1 cellular context compared by ENCODE assay signal in the genomic region with DNA sequence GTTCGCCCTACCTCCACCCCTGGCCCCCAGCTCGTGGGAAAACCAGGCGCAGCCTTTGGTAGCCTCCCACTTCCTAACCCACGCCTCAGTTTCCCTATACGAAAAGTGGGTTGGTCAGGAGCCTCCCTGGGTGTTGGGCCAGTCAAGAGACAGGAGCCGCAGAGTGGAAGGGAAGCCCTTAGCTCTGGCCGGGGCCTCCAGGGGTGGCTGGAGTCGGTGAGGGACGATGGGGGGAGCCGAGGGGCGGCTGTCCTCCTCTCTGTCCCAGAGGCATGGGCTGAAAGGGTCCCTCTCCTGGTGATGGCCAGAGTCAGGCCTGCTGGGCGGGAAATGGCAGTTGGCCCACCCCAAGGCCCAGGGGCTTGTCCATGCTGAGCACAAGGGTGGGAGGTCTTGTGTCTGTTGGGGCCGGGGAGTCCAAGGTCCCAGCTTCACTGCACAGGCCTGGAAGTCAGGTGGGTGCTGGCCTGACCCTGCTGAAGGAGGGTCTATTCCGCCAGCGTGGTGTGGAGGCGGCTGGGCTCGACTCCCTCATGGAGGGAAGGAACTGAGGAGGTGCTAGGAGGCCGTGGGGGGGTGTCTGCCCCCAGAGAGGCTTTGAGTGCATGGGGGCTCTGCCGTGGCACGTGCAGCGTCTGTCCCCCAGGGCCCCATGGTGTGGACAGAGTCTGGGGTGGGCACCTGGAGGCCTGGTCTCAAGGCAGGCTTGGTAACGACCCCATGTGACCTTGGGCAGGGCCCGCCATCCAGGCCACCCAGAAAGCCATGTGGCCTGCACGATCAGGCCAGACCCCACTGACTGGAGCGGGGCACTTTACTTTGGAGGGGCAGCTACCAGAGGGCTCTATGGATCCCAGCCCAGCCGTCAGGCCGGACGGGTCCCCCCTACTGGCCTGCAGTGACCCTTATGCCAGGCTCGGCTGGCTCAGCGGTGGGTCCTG.
A peak's percentile ranks its signal among the peaks of the same experiment; 100 is the strongest.
TF ChIP-seq lines count a peak whose summit lies in the region.

No MANE protein-coding gene starts in this region.

TF ChIP-seq in HepG2, 621 proteins besides CTCF, POLR2A, EP300 and RAD21 (continued from another document and continues in another):
- TF ChIP-seq ZNF136 (CRISPR knock-in tag; IDR thresholded peaks at IDR 0.05; ENCODE audit: low read depth) (no peak), KDM3A (CRISPR knock-in tag; IDR thresholded peaks at IDR 0.05; ENCODE audit: low read depth) (peak; percentile 8; the same call in 1 of the 2 replicates), KLF6 (CRISPR knock-in tag; IDR thresholded peaks at IDR 0.05) (no peak), HDAC6 (IDR thresholded peaks at IDR 0.05; ENCODE audit: low read depth, low read length) (no peak), ZNF766 (CRISPR knock-in tag; IDR thresholded peaks at IDR 0.05; ENCODE audit: borderline replicate concordance) (no peak), MED8 (CRISPR knock-in tag; IDR thresholded peaks at IDR 0.05; ENCODE audit: insufficient replicate concordance) (peak; percentile 79), FOXC1 (CRISPR knock-in tag; IDR thresholded peaks at IDR 0.05; ENCODE audit: borderline replicate concordance) (no peak), KLF12 (CRISPR knock-in tag; IDR thresholded peaks at IDR 0.05; ENCODE audit: borderline replicate concordance) (no peak), PRMT3 (CRISPR knock-in tag; IDR thresholded peaks at IDR 0.05; ENCODE audit: borderline replicate concordance, low read depth) (peak; percentile 25; the same call in 1 of the 2 replicates), ZNF619 (CRISPR knock-in tag; IDR thresholded peaks at IDR 0.05) (no peak; the same call in 1 of the 2 replicates), ZFP41 (CRISPR knock-in tag; IDR thresholded peaks at IDR 0.05; ENCODE audit: borderline replicate concordance) (no peak), TRIM24 (CRISPR knock-in tag; IDR thresholded peaks at IDR 0.05) (no peak), ZBTB38 (CRISPR knock-in tag; IDR thresholded peaks at IDR 0.05) (no peak), ARNT (IDR thresholded peaks at IDR 0.05) (no peak), NFKB2 (CRISPR knock-in tag; IDR thresholded peaks at IDR 0.05; ENCODE audit: borderline replicate concordance) (no peak; the same call in 1 of the 2 replicates), ZSCAN20 (CRISPR knock-in tag; IDR thresholded peaks at IDR 0.05; ENCODE audit: borderline replicate concordance) (no peak), ATF7-NPFF (CRISPR knock-in tag; IDR thresholded peaks at IDR 0.05; ENCODE audit: low read depth) (peak; percentile 13; the same call in 1 of the 2 replicates), MIER2 (CRISPR knock-in tag; IDR thresholded peaks at IDR 0.05) (no peak; the same call in 1 of the 2 replicates), HHEX (CRISPR knock-in tag; IDR thresholded peaks at IDR 0.05) (no peak), IRX3 (CRISPR knock-in tag; IDR thresholded peaks at IDR 0.05; ENCODE audit: borderline replicate concordance, low read depth) (no peak; the same call in 1 of the 2 replicates), DNMT3B (CRISPR knock-in tag; conservative IDR thresholded peaks at IDR 0.05) (no peak), MEIS2 (CRISPR knock-in tag; IDR thresholded peaks at IDR 0.05) (no peak; the same call in 1 of the 2 replicates), SRY (CRISPR knock-in tag; IDR thresholded peaks at IDR 0.05) (peak; percentile 43; the same call in 1 of the 2 replicates), ATF7 (IDR thresholded peaks at IDR 0.05) (no peak), ATF7 (CRISPR knock-in tag; IDR thresholded peaks at IDR 0.05) (no peak), ZNF644 (CRISPR knock-in tag; IDR thresholded peaks at IDR 0.05; ENCODE audit: low read depth) (0 out of 2 replicates have a peak, but pooled peaks have one; percentile 11), ZNF816 (CRISPR knock-in tag; IDR thresholded peaks at IDR 0.05; ENCODE audit: borderline replicate concordance) (peak; percentile 26; the same call in 1 of the 2 replicates), ESRRA (CRISPR knock-in tag; IDR thresholded peaks at IDR 0.05; ENCODE audit: low read depth) (no peak), XRCC5 (optimal IDR thresholded peaks at IDR 0.05; ENCODE audit: low read length) (no peak), ZNF354B (CRISPR knock-in tag; IDR thresholded peaks at IDR 0.05) (peak; percentile 16; the same call in 1 of the 2 replicates), ZNF773 (CRISPR knock-in tag; IDR thresholded peaks at IDR 0.05; ENCODE audit: borderline replicate concordance) (no peak; the same call in 1 of the 2 replicates), RCOR2 (CRISPR knock-in tag; IDR thresholded peaks at IDR 0.05) (no peak), ZKSCAN1 (IDR thresholded peaks at IDR 0.05; ENCODE audit: low read length) (no peak), SALL2 (CRISPR knock-in tag; IDR thresholded peaks at IDR 0.05) (no peak), EEA1 (CRISPR knock-in tag; IDR thresholded peaks at IDR 0.05; ENCODE audit: borderline replicate concordance) (peak; percentile 94; the same call in 1 of the 2 replicates), PCBP2 (optimal IDR thresholded peaks at IDR 0.05; ENCODE audit: low read depth, low read length, poor library complexity, severe bottlenecking) (no peak)
- TF ChIP-seq, protein P1, sequence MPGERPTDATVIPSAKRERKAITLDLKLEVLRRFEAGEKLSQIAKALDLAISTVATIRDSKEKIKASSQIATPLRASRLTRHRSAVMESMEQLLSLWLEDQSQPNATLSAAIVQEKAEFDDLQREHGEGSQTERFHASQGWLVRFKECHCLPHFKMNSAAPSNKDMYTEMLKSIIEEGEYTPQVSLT (CRISPR knock-in tag; IDR thresholded peaks at IDR 0.05; ENCODE audit: borderline replicate concordance, low read depth) = no peak; the same call in 1 of the 2 replicates
- TF ChIP-seq, protein P2, sequence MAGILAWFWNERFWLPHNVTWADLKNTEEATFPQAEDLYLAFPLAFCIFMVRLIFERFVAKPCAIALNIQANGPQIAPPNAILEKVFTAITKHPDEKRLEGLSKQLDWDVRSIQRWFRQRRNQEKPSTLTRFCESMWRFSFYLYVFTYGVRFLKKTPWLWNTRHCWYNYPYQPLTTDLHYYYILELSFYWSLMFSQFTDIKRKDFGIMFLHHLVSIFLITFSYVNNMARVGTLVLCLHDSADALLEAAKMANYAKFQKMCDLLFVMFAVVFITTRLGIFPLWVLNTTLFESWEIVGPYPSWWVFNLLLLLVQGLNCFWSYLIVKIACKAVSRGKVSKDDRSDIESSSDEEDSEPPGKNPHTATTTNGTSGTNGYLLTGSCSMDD (CRISPR knock-in tag; IDR thresholded peaks at IDR 0.05) = no peak
- TF ChIP-seq, protein P3, sequence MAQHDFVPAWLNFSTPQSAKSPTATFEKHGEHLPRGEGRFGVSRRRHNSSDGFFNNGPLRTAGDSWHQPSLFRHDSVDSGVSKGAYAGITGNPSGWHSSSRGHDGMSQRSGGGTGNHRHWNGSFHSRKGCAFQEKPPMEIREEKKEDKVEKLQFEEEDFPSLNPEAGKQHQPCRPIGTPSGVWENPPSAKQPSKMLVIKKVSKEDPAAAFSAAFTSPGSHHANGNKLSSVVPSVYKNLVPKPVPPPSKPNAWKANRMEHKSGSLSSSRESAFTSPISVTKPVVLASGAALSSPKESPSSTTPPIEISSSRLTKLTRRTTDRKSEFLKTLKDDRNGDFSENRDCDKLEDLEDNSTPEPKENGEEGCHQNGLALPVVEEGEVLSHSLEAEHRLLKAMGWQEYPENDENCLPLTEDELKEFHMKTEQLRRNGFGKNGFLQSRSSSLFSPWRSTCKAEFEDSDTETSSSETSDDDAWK (CRISPR knock-in tag; IDR thresholded peaks at IDR 0.05) = no peak
- TF ChIP-seq, protein P4, sequence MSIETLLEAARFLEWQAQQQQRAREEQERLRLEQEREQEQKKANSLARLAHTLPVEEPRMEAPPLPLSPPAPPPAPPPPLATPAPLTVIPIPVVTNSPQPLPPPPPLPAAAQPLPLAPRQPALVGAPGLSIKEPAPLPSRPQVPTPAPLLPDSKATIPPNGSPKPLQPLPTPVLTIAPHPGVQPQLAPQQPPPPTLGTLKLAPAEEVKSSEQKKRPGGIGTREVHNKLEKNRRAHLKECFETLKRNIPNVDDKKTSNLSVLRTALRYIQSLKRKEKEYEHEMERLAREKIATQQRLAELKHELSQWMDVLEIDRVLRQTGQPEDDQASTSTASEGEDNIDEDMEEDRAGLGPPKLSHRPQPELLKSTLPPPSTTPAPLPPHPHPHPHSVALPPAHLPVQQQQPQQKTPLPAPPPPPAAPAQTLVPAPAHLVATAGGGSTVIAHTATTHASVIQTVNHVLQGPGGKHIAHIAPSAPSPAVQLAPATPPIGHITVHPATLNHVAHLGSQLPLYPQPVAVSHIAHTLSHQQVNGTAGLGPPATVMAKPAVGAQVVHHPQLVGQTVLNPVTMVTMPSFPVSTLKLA (IDR thresholded peaks at IDR 0.05) = peak; percentile 42; the same call in 1 of the 2 replicates
- TF ChIP-seq, protein P5, sequence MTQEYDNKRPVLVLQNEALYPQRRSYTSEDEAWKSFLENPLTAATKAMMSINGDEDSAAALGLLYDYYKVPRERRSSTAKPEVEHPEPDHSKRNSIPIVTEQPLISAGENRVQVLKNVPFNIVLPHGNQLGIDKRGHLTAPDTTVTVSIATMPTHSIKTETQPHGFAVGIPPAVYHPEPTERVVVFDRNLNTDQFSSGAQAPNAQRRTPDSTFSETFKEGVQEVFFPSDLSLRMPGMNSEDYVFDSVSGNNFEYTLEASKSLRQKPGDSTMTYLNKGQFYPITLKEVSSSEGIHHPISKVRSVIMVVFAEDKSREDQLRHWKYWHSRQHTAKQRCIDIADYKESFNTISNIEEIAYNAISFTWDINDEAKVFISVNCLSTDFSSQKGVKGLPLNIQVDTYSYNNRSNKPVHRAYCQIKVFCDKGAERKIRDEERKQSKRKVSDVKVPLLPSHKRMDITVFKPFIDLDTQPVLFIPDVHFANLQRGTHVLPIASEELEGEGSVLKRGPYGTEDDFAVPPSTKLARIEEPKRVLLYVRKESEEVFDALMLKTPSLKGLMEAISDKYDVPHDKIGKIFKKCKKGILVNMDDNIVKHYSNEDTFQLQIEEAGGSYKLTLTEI (CRISPR knock-in tag; conservative IDR thresholded peaks at IDR 0.05) = no peak
- TF ChIP-seq, protein P6, sequence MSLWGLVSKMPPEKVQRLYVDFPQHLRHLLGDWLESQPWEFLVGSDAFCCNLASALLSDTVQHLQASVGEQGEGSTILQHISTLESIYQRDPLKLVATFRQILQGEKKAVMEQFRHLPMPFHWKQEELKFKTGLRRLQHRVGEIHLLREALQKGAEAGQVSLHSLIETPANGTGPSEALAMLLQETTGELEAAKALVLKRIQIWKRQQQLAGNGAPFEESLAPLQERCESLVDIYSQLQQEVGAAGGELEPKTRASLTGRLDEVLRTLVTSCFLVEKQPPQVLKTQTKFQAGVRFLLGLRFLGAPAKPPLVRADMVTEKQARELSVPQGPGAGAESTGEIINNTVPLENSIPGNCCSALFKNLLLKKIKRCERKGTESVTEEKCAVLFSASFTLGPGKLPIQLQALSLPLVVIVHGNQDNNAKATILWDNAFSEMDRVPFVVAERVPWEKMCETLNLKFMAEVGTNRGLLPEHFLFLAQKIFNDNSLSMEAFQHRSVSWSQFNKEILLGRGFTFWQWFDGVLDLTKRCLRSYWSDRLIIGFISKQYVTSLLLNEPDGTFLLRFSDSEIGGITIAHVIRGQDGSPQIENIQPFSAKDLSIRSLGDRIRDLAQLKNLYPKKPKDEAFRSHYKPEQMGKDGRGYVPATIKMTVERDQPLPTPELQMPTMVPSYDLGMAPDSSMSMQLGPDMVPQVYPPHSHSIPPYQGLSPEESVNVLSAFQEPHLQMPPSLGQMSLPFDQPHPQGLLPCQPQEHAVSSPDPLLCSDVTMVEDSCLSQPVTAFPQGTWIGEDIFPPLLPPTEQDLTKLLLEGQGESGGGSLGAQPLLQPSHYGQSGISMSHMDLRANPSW (CRISPR knock-in tag; IDR thresholded peaks at IDR 0.05; ENCODE audit: borderline replicate concordance) = no peak
- TF ChIP-seq, protein P7, sequence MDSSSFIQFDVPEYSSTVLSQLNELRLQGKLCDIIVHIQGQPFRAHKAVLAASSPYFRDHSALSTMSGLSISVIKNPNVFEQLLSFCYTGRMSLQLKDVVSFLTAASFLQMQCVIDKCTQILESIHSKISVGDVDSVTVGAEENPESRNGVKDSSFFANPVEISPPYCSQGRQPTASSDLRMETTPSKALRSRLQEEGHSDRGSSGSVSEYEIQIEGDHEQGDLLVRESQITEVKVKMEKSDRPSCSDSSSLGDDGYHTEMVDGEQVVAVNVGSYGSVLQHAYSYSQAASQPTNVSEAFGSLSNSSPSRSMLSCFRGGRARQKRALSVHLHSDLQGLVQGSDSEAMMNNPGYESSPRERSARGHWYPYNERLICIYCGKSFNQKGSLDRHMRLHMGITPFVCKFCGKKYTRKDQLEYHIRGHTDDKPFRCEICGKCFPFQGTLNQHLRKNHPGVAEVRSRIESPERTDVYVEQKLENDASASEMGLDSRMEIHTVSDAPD (CRISPR knock-in tag; IDR thresholded peaks at IDR 0.05) = no peak; the same call in 1 of the 2 replicates
- TF ChIP-seq, protein P8, sequence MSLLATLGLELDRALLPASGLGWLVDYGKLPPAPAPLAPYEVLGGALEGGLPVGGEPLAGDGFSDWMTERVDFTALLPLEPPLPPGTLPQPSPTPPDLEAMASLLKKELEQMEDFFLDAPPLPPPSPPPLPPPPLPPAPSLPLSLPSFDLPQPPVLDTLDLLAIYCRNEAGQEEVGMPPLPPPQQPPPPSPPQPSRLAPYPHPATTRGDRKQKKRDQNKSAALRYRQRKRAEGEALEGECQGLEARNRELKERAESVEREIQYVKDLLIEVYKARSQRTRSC (CRISPR knock-in tag; IDR thresholded peaks at IDR 0.05; ENCODE audit: low read depth) = 0 out of 2 replicates have a peak, but pooled peaks have one; percentile 6
- TF ChIP-seq, protein P9, sequence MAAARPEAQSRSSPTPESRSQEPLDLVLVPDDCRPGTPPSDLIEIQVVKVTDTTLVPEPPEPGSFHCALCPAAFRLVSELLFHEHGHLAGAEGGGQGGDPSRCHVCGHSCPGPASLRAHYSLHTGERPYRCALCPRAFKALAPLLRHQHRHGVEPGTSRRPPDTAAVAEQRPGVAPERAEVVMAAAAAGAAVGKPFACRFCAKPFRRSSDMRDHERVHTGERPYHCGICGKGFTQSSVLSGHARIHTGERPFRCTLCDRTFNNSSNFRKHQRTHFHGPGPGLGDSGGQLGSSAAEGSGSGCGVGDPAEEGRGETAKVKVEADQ (CRISPR knock-in tag; IDR thresholded peaks at IDR 0.05; ENCODE audit: borderline replicate concordance) = peak; percentile 25; the same call in 1 of the 2 replicates
- TF ChIP-seq, protein P10, sequence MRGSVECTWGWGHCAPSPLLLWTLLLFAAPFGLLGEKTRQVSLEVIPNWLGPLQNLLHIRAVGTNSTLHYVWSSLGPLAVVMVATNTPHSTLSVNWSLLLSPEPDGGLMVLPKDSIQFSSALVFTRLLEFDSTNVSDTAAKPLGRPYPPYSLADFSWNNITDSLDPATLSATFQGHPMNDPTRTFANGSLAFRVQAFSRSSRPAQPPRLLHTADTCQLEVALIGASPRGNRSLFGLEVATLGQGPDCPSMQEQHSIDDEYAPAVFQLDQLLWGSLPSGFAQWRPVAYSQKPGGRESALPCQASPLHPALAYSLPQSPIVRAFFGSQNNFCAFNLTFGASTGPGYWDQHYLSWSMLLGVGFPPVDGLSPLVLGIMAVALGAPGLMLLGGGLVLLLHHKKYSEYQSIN (CRISPR knock-in tag; IDR thresholded peaks at IDR 0.05; ENCODE audit: borderline replicate concordance) = no peak
